In genomic region chr13:47337781-47338507, GRCh38 we compare ENCODE assay signal across 14 cellular contexts.
DNase-seq lines count a peak whose midpoint lies in the region; ATAC-seq and TF ChIP-seq lines count a peak whose summit lies in the region.
"Had no signal": no experiment of that assay in that cellular context is flagged by ENCODE, and none has a peak within 500 bp of the region (broad histone marks: within the 10 kb centered on the region; RNA-seq: fewer than 3 reads in every experiment).

No MANE protein-coding gene starts in this region.

- no peaks in the 10 kb centered on the region for H3K4me1 Mint-ChIP-seq in naive thymus-derived CD8-positive, alpha-beta T cell
- H3K4me1 Mint-ChIP-seq: stimulated activated effector memory CD8-positive, alpha-beta T cell treated with anti-CD3 and anti-CD28 coated beads, Interleukin-12 subunit alpha, Interleukin-12 subunit beta, amount 100 ng/mL, for 72 hours had no signal

- H3K27ac ChIP-seq in AG04450 (ENCODE audit: low read depth, low read length) (peak overlapping the region; percentile 66), HUES48 (ENCODE audit: low read depth, low read length) (peak overlapping the region; percentile 84), gastrocnemius medialis (no peak overlapping the region)

- no peak overlapping the region for H3K4me3 Mint-ChIP-seq in naive thymus-derived CD8-positive, alpha-beta T cell
- H3K4me3 Mint-ChIP-seq: stimulated activated effector memory CD8-positive, alpha-beta T cell treated with anti-CD3 and anti-CD28 coated beads, Interleukin-12 subunit alpha, Interleukin-12 subunit beta, amount 100 ng/mL, for 72 hours had no signal

- no peaks in the 10 kb centered on the region; the same call in 1 of the 2 replicates for H3K9me3 ChIP-seq in AG04450 (ENCODE audit: control insufficient read depth, insufficient read depth, low read length)
- no peaks in the 10 kb centered on the region for H3K9me3 ChIP-seq in HUES48 (ENCODE audit: control insufficient read depth, insufficient read depth, low read length)
- H3K9me3 ChIP-seq in gastrocnemius medialis = no peaks in the 10 kb centered on the region

- peaks cover 9 to 30% (median 16%) of the 10 kb centered on the region in 9 donors for H3K9me3 Mint-ChIP-seq in naive thymus-derived CD8-positive, alpha-beta T cell

- DNase-seq in AG04450 (ENCODE audit: low read depth, low spot score) = peak; percentile 52
- DNase-seq in brain pericyte (ENCODE audit: low read depth, low spot score) = peak; percentile 98
- peak; percentile 43 for DNase-seq in kidney epithelial cell (ENCODE audit: low read depth)
- no peak for DNase-seq in naive thymus-derived CD8-positive, alpha-beta T cell
- DNase-seq in T-helper 1 cell = no peak
- DNase-seq in gastrocnemius medialis = no peak
- DNase-seq: activated naive CD4-positive, alpha-beta T cell treated with anti-CD3 and anti-CD28 coated beads, Interleukin-2, amount 50 U/mL, for 16 hours; AML-193; NCI-H1436; NCI-H446 treated with DMSO at 0.1 percent for 48 hours; stimulated activated CD4-positive, alpha-beta T cell treated with anti-CD3 and anti-CD28 coated beads, Interleukin-2, amount 100 ng/mL, for 24 hours had no signal

- in situ Hi-C loops in gastrocnemius medialis (cut with MboI; ENCODE audit: low sequenced_read_pairs in 4 of 4) = no loop called here

- no peak for TF ChIP-seq POLR2A in gastrocnemius medialis (IDR thresholded peaks at IDR 0.05)

- POLR2A ChIA-PET in AG04450 (lab: Yijun Ruan, JAX) = no interaction called here
- POLR2A ChIA-PET in naive thymus-derived CD8-positive, alpha-beta T cell (lab: Charles Lee) = no interaction called here

- H3K4me1 ChIP-seq in HUES48 (ENCODE audit: control insufficient read depth, insufficient read depth, low read length) (peaks cover 10% of the 10 kb centered on the region), gastrocnemius medialis (no peaks in the 10 kb centered on the region)

- no peaks in the 10 kb centered on the region for H3K27me3 ChIP-seq in AG04450 (ENCODE audit: control insufficient read depth, insufficient read depth, low read length)
- H3K27me3 ChIP-seq in HUES48 (ENCODE audit: control insufficient read depth, insufficient read depth, low read length) = no peaks in the 10 kb centered on the region
- no peaks in the 10 kb centered on the region for H3K27me3 ChIP-seq in kidney epithelial cell (ENCODE audit: control insufficient read depth, insufficient read depth, low read length)
- no peaks in the 10 kb centered on the region for H3K27me3 ChIP-seq in gastrocnemius medialis

- H3K36me3 Mint-ChIP-seq in naive thymus-derived CD8-positive, alpha-beta T cell = no peaks in the 10 kb centered on the region
- H3K36me3 Mint-ChIP-seq: stimulated activated effector memory CD8-positive, alpha-beta T cell treated with anti-CD3 and anti-CD28 coated beads, Interleukin-12 subunit alpha, Interleukin-12 subunit beta, amount 100 ng/mL, for 72 hours had no signal

- intact Hi-C loops in gastrocnemius medialis (cut with DNase I; ENCODE audit: low total_unique reads) = no loop called here

- H3K4me3 ChIP-seq in AG04450 (ENCODE audit: low read depth, low read length) (no peak overlapping the region; the same call in 1 of the 2 replicates), HUES48 (ENCODE audit: low read depth, low read length) (no peak overlapping the region), kidney epithelial cell (ENCODE audit: low read depth, low read length) (no peak overlapping the region), gastrocnemius medialis (no peak overlapping the region)

- no peak overlapping the region for H3K9ac ChIP-seq in HUES48 (ENCODE audit: low read depth, low read length)

- CTCF ChIA-PET in AG04450 (lab: Charles Lee) = interaction anchor here (1.1 kb wide), 1 partner anchor 364 kb away, joined by 3 read pairs; no protein-coding TSS in a partner anchor

- H3K27me3 Mint-ChIP-seq in naive thymus-derived CD8-positive, alpha-beta T cell = peaks cover 0 to 8% (median 2%) of the 10 kb centered on the region in 5 donors

- ATAC-seq in naive thymus-derived CD8-positive, alpha-beta T cell = no peak
- ATAC-seq in gastrocnemius medialis (no peak), HG02970 (IDR thresholded peaks at IDR 0.05; ENCODE audit: low FRiP score, unreplicated experiment) (no peak)
- ATAC-seq: stimulated activated effector memory CD8-positive, alpha-beta T cell treated with anti-CD3 and anti-CD28 coated beads, Interleukin-12 subunit alpha, Interleukin-12 subunit beta, amount 100 ng/mL, for 72 hours had no signal

- TF ChIP-seq CTCF in AG04450 (IDR thresholded peaks at IDR 0.05; ENCODE audit: low read depth, low read length) (no peak), kidney epithelial cell (IDR thresholded peaks at IDR 0.05; ENCODE audit: insufficient read depth, low read length, poor library complexity, severe bottlenecking) (no peak), gastrocnemius medialis (IDR thresholded peaks at IDR 0.05 in 4 of 5, conservative IDR thresholded peaks at IDR 0.05 in 1 of 5) (no peak)

- no peak overlapping the region for H3K27ac Mint-ChIP-seq in naive thymus-derived CD8-positive, alpha-beta T cell
- H3K27ac Mint-ChIP-seq: stimulated activated effector memory CD8-positive, alpha-beta T cell treated with anti-CD3 and anti-CD28 coated beads, Interleukin-12 subunit alpha, Interleukin-12 subunit beta, amount 100 ng/mL, for 72 hours had no signal

- H3K36me3 ChIP-seq in HUES48 (ENCODE audit: control insufficient read depth, insufficient read depth, low read length) (no peaks in the 10 kb centered on the region), kidney epithelial cell (ENCODE audit: control insufficient read depth, insufficient read depth, low read length) (no peaks in the 10 kb centered on the region), gastrocnemius medialis (no peaks in the 10 kb centered on the region)

Comparison
In these comparisons a context has a peak if more than half of its experiments do, and no peak if none do; other contexts are left out.
1. DNase-seq: peak in AG04450 (single experiment), brain pericyte (single experiment) and kidney epithelial cell (single experiment); none in naive thymus-derived CD8-positive, alpha-beta T cell (0 of 10), T-helper 1 cell (0 of 5) and gastrocnemius medialis (0 of 2).
2. H3K27ac ChIP-seq: peak in AG04450 (single experiment) and HUES48 (single experiment); none in gastrocnemius medialis (0 of 4).